ENCODE assay signal across 8 cellular contexts in the genomic region with DNA sequence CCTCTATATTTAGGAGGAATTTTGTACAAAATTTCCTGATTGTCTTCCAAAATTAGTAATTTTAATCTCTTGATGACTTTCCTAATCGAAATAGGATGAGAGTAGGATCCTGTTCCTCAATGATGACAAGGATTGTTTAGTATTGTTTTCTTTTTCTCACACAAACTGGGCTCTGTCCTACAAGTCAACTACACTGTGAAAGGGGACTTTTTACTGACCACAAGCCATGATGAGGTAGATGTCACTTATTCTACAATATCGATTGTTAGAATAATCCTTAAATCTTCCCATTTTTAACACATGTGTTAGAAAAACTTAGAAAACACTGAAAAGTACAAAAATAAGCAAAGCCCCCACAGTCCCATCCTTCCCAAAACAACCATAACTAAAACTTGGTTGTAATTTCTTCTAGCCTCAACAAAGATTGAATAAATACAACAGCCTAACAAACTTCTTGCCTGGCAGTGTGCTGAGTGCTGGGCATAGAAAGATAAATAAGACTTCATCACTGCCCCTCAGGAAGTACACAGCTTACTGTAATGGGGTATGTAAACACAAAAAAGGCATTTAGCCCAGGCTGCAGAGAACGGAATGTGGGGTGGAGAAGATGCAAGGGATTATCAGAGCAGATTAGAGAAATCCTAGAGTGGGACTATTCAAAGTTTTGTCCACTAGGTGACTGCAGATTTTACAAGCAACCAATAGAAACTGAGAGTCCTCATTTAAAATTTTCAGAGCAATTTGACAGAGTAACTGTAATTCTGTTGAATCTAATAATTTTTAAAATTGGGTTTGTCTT. TPM values are rescaled to one million over a fixed set of nuclear protein-coding genes. Genes with fewer than 3 reads are reported as not detected.
DNase-seq lines count a peak whose midpoint lies in the region; ATAC-seq and TF ChIP-seq lines count a peak whose summit lies in the region.

No MANE protein-coding gene starts in this region.

- WGBS in stomach, 5 donors: 42 to 56% (median 51%) methylated on average over 3 of the region's 3 CpGs

- H3K4me3 ChIP-seq in OCI-LY7 (ENCODE audit: low read depth, low read length, poor library complexity, severe bottlenecking) (no peak overlapping the region), fibroblast of lung (replicated peaks in 1 of 4; ENCODE audit: control extremely low read depth in 1 of 4, insufficient read depth in 1 of 4, low read depth in 3 of 4, low read length in 4 of 4) (peak overlapping the region in 2 of 4 experiments; percentile 27 to 67), stomach (no peak overlapping the region)

- no peak overlapping the region for H3K9ac ChIP-seq in fibroblast of lung (ENCODE audit: insufficient read depth, low read length)

- POLR2A ChIA-PET in OCI-LY7 (lab: Charles Lee): no interaction called here

- H3K9me2 ChIP-seq in OCI-LY7 (ENCODE audit: insufficient read depth, low read length): no peaks in the 10 kb centered on the region

- TF ChIP-seq CTCF in OCI-LY7 (conservative IDR thresholded peaks at IDR 0.05; ENCODE audit: low read length) (peak; percentile 57), fibroblast of lung (conservative IDR thresholded peaks at IDR 0.05 in 1 of 2, IDR thresholded peaks at IDR 0.05 in 1 of 2; ENCODE audit: low read depth in 1 of 2, low read length in 2 of 2) (peak in 1 of 2 donors; percentile 7), stomach (IDR thresholded peaks at IDR 0.05) (peak in 1 of 7 experiments; percentile 27)

- H3K4me1 ChIP-seq in OCI-LY7 (ENCODE audit: insufficient read depth, low read length, poor library complexity, severe bottlenecking) (peaks cover 4% of the 10 kb centered on the region), fibroblast of lung (ENCODE audit: control insufficient read depth, extremely low read depth, insufficient read depth, low read length) (peaks cover 6% of the 10 kb centered on the region), stomach (peaks cover 0 to 28% (median 16%) of the 10 kb centered on the region in 4 donors)

- H3K4me2 ChIP-seq in OCI-LY7 (ENCODE audit: low read length) (no peak overlapping the region), fibroblast of lung (ENCODE audit: extremely low read depth, insufficient read depth, low read length) (peak overlapping the region; percentile 42)

- no peak for TF ChIP-seq POLR2A in stomach (IDR thresholded peaks at IDR 0.05)

- H2AFZ ChIP-seq in OCI-LY7 (ENCODE audit: low read length) (no peak overlapping the region), fibroblast of lung (ENCODE audit: low read length) (no peak overlapping the region)

- no peak overlapping the region for H3K27ac ChIP-seq in OCI-LY7 (ENCODE audit: low read depth, low read length, poor library complexity, severe bottlenecking)
- H3K27ac ChIP-seq in fibroblast of lung (ENCODE audit: insufficient read depth, low read length): peak overlapping the region; percentile 46
- H3K27ac ChIP-seq in stomach: peak overlapping the region in 4 of 5 donors; percentile 81 to 84 (median 82)

- H3K36me3 ChIP-seq in OCI-LY7 (ENCODE audit: insufficient read depth, low read length): no peaks in the 10 kb centered on the region
- H3K36me3 ChIP-seq in fibroblast of lung (ENCODE audit: control insufficient read depth, insufficient read depth, low read length): no peaks in the 10 kb centered on the region
- H3K36me3 ChIP-seq in stomach: no peaks in the 10 kb centered on the region

- CTCF ChIA-PET in OCI-LY7 (lab: Charles Lee; ENCODE audit: unreplicated experiment): no interaction called here

- H3K9me3 ChIP-seq in OCI-LY7 (ENCODE audit: low read length) (no peaks in the 10 kb centered on the region), fibroblast of lung (ENCODE audit: control insufficient read depth, insufficient read depth, low read depth, low read length) (no peaks in the 10 kb centered on the region), stomach (no peaks in the 10 kb centered on the region)

- H4K20me1 ChIP-seq in OCI-LY7 (ENCODE audit: insufficient read depth, low read length) (no peaks in the 10 kb centered on the region), fibroblast of lung (ENCODE audit: control insufficient read depth, extremely low read depth, insufficient read depth, low read length) (no peaks in the 10 kb centered on the region)

- DNase-seq in OCI-LY7 (ENCODE audit: low spot score) (peak; percentile 11), fibroblast of lung (ENCODE audit: low read depth in 2 of 2) (peak in 1 of 2 donors; percentile 22), stomach (no peak), hypothalamus (lab: John Stamatoyannopoulos, UW) (no peak)
- no peak for DNase-seq in stimulated activated naive CD4-positive, alpha-beta T cell (lab: John Stamatoyannopoulos, UW)
- no peak for DNase-seq in stimulated activated CD4-positive, alpha-beta T cell treated with anti-CD3 and anti-CD28 coated beads, Interleukin-2, amount 100 ng/mL, for 24 hours

- TF ChIP-seq EP300 in stomach (IDR thresholded peaks at IDR 0.05): no peak

- H3K79me2 ChIP-seq in OCI-LY7 (ENCODE audit: insufficient read depth, low read depth, low read length) (no peaks in the 10 kb centered on the region), fibroblast of lung (ENCODE audit: control insufficient read depth, insufficient read depth, low read length) (peaks cover 12% of the 10 kb centered on the region)

- H3K27me3 ChIP-seq in fibroblast of lung (ENCODE audit: control insufficient read depth, insufficient read depth, low read length): no peaks in the 10 kb centered on the region
- no peaks in the 10 kb centered on the region for H3K27me3 ChIP-seq in stomach

- ATAC-seq in GM19452 (IDR thresholded peaks at IDR 0.05; ENCODE audit: unreplicated experiment): peak; percentile 57
- no peak for ATAC-seq in HG03439 (IDR thresholded peaks at IDR 0.05; ENCODE audit: unreplicated experiment)

- intact Hi-C loops in OCI-LY7 (cut with micrococcal nuclease; ENCODE audit: unreplicated experiment) (no loop called here), stomach (cut with DNase I; ENCODE audit: low total_unique reads) (no loop called here)

- no TSS peak for BruUV-seq in OCI-LY7 (replicated peaks; lab: Mats Ljungman, UMichigan)

RNA-seq across cellular contexts. Expression of a gene that starts 35.6 kb away (rescaled TPM):
- 5.9 and 6.2 TPM in 2 replicates for total RNA-seq in OCI-LY7 (2014; rRNA removed; shearing (Covaris generic))
- total RNA-seq in OCI-LY7 (2022) (24.2 and 24.9 TPM in 2 replicates), fibroblast of lung (10.3 and 23.6 TPM in 2 replicates), stomach (10 to 100 TPM; 12.9 to 32.2 (median 23.9) TPM)
- polyA plus RNA-seq in fibroblast of lung (29.3 and 45.5 TPM in 2 replicates), stomach (10 to 100 TPM in 1 of 3 donors, 1 to 10 TPM in 2; 7.1 to 13.6 (median 7.7) TPM)
- 30.3 and 41.2 TPM in 2 replicates for polyA plus RNA-seq in fibroblast of lung (2012)
- 11.1 and 13.0 TPM in 2 replicates for polyA minus RNA-seq in fibroblast of lung (ENCODE audit: low replicate concordance)
